In genomic region chr5:108531367-108532211, GRCh38 we compare ENCODE assay signal across 1 cellular context.
TF ChIP-seq lines count a peak whose summit lies in the region.

No MANE protein-coding gene starts in this region.

TF ChIP-seq in K562, 482 proteins besides CTCF, POLR2A, EP300 and RAD21 (continued from another document and continues in another):
- TF ChIP-seq GATAD2A (IDR thresholded peaks at IDR 0.05) (peak; percentile 95), BRCA1 (IDR thresholded peaks at IDR 0.05) (no peak), BRCA1 (CRISPR knock-in tag; IDR thresholded peaks at IDR 0.05) (no peak), EP400 (IDR thresholded peaks at IDR 0.05) (peak; percentile 76), ZNF696 (CRISPR knock-in tag; conservative IDR thresholded peaks at IDR 0.05) (peak; percentile 90), MEF2A (IDR thresholded peaks at IDR 0.05; ENCODE audit: control insufficient read depth, low read depth, low read length) (peak; percentile 82; the same call in 1 of the 2 replicates), ZNF639 (CRISPR knock-in tag; conservative IDR thresholded peaks at IDR 0.05 in 1 of 2, IDR thresholded peaks at IDR 0.05 in 1 of 2) (peak in 1 of 2 experiments; percentile 99; a peak in 2 of 4 replicates), ZNF239 (CRISPR knock-in tag; IDR thresholded peaks at IDR 0.05) (peak; percentile 99), CHAMP1 (IDR thresholded peaks at IDR 0.05) (peak; percentile 89), CHD2 (IDR thresholded peaks at IDR 0.05; ENCODE audit: low read depth, low read length) (no peak), ARHGAP35 (IDR thresholded peaks at IDR 0.05; ENCODE audit: partially characterized antibody) (no peak), E2F3 (CRISPR knock-in tag; IDR thresholded peaks at IDR 0.05) (peak; percentile 99), CBX2 (IDR thresholded peaks at IDR 0.05; ENCODE audit: insufficient read depth, low read length, poor library complexity, severe bottlenecking) (no peak), GTF2F1 (IDR thresholded peaks at IDR 0.05; ENCODE audit: low read depth, low read length) (no peak), SMAD2 (IDR thresholded peaks at IDR 0.05; ENCODE audit: low read depth, low read length) (no peak), KLF1 (tag; IDR thresholded peaks at IDR 0.05) (peak; percentile 91), NR2C2 (CRISPR knock-in tag; IDR thresholded peaks at IDR 0.05) (no peak), NR2C2 (tag; IDR thresholded peaks at IDR 0.05) (peak; percentile 89), CBFA2T3 (IDR thresholded peaks at IDR 0.05) (peak; percentile 99), YBX1 (IDR thresholded peaks at IDR 0.05) (no peak), SLC30A9 (CRISPR knock-in tag; IDR thresholded peaks at IDR 0.05) (peak; percentile 93), RNF2 (IDR thresholded peaks at IDR 0.05) (peak; percentile 51; the same call in 1 of the 2 replicates), OTX1 (CRISPR knock-in tag; IDR thresholded peaks at IDR 0.05) (peak; percentile 99), ZNF512 (tag; IDR thresholded peaks at IDR 0.05) (no peak), MCM5 (IDR thresholded peaks at IDR 0.05; ENCODE audit: low read depth) (no peak), NR1H2 (CRISPR knock-in tag; IDR thresholded peaks at IDR 0.05) (no peak), ZNF785 (CRISPR knock-in tag; IDR thresholded peaks at IDR 0.05) (peak; percentile 91), NFYB (IDR thresholded peaks at IDR 0.05; ENCODE audit: extremely low read depth, insufficient read length) (no peak), ZBTB43 (CRISPR knock-in tag; IDR thresholded peaks at IDR 0.05) (no peak), MYNN (IDR thresholded peaks at IDR 0.05) (peak; percentile 79; the same call in 1 of the 2 replicates), MYNN (CRISPR knock-in tag; IDR thresholded peaks at IDR 0.05) (no peak), ZNF140 (CRISPR knock-in tag; IDR thresholded peaks at IDR 0.05) (peak; percentile 98), ZNF583 (CRISPR knock-in tag; IDR thresholded peaks at IDR 0.05) (peak; percentile 100), EWSR1 (IDR thresholded peaks at IDR 0.05; ENCODE audit: borderline replicate concordance, low read depth, partially characterized antibody) (no peak), JUN (IDR thresholded peaks at IDR 0.05; ENCODE audit: borderline replicate concordance, low read depth, low read length) (peak; percentile 59; the same call in 1 of the 2 replicates), JUN (CRISPR knock-in tag; IDR thresholded peaks at IDR 0.05; ENCODE audit: borderline replicate concordance) (no peak), NFXL1 (CRISPR knock-in tag; IDR thresholded peaks at IDR 0.05) (peak; percentile 99), ZNF146 (CRISPR knock-in tag; IDR thresholded peaks at IDR 0.05; ENCODE audit: unreplicated experiment) (no peak), GABPB1 (CRISPR knock-in tag; IDR thresholded peaks at IDR 0.05) (0 out of 2 replicates have a peak, but pooled peaks have one; percentile 43), RFX5 (IDR thresholded peaks at IDR 0.05; ENCODE audit: low read depth, low read length) (no peak), HNRNPH1 (optimal IDR thresholded peaks at IDR 0.05; ENCODE audit: low read depth, low read length) (no peak), MAFF (IDR thresholded peaks at IDR 0.05; ENCODE audit: low read length) (peak; percentile 77; the same call in 1 of the 2 replicates), TARDBP (IDR thresholded peaks at IDR 0.05) (no peak), CBX3 (IDR thresholded peaks at IDR 0.05; ENCODE audit: borderline replicate concordance in 1 of 2, low read length in 2 of 2) (peak in 1 of 2 experiments; percentile 98; a peak in 2 of 3 replicates), CHCHD3 (CRISPR knock-in tag; IDR thresholded peaks at IDR 0.05) (peak; percentile 53; the same call in 1 of the 2 replicates), NELFE (IDR thresholded peaks at IDR 0.05; ENCODE audit: insufficient read depth, insufficient read length) (no peak), ZNF586 (CRISPR knock-in tag; conservative IDR thresholded peaks at IDR 0.05) (peak; percentile 98), KLF13 (tag; IDR thresholded peaks at IDR 0.05; ENCODE audit: borderline replicate concordance, low read depth) (peak; percentile 100), FOXK1 (CRISPR knock-in tag; IDR thresholded peaks at IDR 0.05; ENCODE audit: borderline replicate concordance) (no peak), FOXK2 (conservative IDR thresholded peaks at IDR 0.05 in 1 of 2, IDR thresholded peaks at IDR 0.05 in 1 of 2; ENCODE audit: low read depth in 2 of 2) (peak; percentile 65 to 82), ZNF584 (CRISPR knock-in tag; IDR thresholded peaks at IDR 0.05; ENCODE audit: low read depth) (peak; percentile 99)
- TF ChIP-seq, protein P1, sequence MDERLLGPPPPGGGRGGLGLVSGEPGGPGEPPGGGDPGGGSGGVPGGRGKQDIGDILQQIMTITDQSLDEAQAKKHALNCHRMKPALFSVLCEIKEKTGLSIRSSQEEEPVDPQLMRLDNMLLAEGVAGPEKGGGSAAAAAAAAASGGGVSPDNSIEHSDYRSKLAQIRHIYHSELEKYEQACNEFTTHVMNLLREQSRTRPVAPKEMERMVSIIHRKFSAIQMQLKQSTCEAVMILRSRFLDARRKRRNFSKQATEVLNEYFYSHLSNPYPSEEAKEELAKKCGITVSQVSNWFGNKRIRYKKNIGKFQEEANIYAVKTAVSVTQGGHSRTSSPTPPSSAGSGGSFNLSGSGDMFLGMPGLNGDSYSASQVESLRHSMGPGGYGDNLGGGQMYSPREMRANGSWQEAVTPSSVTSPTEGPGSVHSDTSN (CRISPR knock-in tag; IDR thresholded peaks at IDR 0.05; ENCODE audit: low read depth): no peak
- TF ChIP-seq, protein P1 (tag; conservative IDR thresholded peaks at IDR 0.05; ENCODE audit: low read depth): peak; percentile 86
- TF ChIP-seq, protein P2, sequence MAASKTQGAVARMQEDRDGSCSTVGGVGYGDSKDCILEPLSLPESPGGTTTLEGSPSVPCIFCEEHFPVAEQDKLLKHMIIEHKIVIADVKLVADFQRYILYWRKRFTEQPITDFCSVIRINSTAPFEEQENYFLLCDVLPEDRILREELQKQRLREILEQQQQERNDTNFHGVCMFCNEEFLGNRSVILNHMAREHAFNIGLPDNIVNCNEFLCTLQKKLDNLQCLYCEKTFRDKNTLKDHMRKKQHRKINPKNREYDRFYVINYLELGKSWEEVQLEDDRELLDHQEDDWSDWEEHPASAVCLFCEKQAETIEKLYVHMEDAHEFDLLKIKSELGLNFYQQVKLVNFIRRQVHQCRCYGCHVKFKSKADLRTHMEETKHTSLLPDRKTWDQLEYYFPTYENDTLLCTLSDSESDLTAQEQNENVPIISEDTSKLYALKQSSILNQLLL (CRISPR knock-in tag; IDR thresholded peaks at IDR 0.05; ENCODE audit: borderline replicate concordance): peak; percentile 70; the same call in 1 of the 2 replicates
- TF ChIP-seq, protein P3, sequence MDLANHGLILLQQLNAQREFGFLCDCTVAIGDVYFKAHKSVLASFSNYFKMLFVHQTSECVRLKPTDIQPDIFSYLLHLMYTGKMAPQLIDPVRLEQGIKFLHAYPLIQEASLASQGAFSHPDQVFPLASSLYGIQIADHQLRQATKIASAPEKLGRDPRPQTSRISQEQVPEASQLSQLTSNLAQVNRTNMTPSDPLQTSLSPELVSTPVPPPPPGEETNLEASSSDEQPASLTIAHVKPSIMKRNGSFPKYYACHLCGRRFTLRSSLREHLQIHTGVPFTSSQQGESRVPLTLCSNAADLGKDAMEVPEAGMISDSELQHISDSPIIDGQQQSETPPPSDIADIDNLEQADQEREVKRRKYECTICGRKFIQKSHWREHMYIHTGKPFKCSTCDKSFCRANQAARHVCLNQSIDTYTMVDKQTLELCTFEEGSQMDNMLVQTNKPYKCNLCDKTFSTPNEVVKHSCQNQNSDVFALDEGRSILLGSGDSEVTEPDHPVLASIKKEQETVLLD (IDR thresholded peaks at IDR 0.05): peak; percentile 66; the same call in 1 of the 2 replicates
- TF ChIP-seq, protein P4, sequence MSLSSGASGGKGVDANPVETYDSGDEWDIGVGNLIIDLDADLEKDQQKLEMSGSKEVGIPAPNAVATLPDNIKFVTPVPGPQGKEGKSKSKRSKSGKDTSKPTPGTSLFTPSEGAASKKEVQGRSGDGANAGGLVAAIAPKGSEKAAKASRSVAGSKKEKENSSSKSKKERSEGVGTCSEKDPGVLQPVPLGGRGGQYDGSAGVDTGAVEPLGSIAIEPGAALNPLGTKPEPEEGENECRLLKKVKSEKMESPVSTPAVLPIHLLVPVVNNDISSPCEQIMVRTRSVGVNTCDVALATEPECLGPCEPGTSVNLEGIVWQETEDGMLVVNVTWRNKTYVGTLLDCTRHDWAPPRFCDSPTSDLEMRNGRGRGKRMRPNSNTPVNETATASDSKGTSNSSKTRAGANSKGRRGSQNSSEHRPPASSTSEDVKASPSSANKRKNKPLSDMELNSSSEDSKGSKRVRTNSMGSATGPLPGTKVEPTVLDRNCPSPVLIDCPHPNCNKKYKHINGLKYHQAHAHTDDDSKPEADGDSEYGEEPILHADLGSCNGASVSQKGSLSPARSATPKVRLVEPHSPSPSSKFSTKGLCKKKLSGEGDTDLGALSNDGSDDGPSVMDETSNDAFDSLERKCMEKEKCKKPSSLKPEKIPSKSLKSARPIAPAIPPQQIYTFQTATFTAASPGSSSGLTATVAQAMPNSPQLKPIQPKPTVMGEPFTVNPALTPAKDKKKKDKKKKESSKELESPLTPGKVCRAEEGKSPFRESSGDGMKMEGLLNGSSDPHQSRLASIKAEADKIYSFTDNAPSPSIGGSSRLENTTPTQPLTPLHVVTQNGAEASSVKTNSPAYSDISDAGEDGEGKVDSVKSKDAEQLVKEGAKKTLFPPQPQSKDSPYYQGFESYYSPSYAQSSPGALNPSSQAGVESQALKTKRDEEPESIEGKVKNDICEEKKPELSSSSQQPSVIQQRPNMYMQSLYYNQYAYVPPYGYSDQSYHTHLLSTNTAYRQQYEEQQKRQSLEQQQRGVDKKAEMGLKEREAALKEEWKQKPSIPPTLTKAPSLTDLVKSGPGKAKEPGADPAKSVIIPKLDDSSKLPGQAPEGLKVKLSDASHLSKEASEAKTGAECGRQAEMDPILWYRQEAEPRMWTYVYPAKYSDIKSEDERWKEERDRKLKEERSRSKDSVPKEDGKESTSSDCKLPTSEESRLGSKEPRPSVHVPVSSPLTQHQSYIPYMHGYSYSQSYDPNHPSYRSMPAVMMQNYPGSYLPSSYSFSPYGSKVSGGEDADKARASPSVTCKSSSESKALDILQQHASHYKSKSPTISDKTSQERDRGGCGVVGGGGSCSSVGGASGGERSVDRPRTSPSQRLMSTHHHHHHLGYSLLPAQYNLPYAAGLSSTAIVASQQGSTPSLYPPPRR (CRISPR knock-in tag; IDR thresholded peaks at IDR 0.05; ENCODE audit: borderline replicate concordance): no peak; the same call in 1 of the 2 replicates
